In the genomic region with DNA sequence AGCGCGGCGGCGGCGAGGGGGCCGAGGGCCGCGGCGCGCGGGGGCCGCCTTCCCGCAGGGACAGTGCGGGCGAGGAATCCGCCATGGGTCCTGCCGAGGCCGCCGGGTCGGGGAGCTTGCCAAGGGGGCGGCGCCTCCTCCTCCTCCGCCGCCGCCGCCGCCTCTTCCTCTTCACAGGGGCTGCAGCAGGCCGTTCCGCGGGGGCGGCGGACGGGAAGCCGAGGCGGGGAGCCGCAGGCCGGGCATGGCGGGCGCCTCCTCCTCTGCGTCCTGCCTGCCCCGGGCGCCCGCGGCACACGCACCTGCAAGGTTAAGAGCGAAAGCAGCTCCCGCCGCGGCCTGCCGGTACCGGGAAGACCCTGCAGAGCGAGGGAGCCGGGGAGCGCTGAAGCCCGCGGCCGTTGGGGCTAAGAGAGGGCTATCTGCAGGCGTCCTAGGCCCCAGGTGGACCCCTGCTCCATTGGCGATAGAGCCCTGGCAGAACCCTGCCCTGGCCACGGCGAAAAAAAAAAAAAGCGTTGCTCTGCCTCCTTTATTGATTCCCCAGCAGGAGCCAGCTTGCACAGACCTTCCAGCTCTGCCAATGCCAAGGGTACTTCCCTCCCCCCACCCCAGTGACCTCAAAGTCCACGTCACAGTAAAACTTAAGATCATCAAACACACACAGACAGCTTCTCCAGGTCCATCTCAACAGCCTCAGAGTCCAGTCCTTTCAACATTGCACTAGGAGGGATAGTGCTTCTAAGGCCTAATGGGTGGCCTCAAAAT, we compare ENCODE assay signal across 8 cellular contexts. TPM values are rescaled to one million over a fixed set of nuclear protein-coding genes. Genes with fewer than 3 reads are reported as not detected.
DNase-seq lines count a peak whose midpoint lies in the region; ATAC-seq, FAIRE-seq and TF ChIP-seq lines count a peak whose summit lies in the region.

A gene with protein sequence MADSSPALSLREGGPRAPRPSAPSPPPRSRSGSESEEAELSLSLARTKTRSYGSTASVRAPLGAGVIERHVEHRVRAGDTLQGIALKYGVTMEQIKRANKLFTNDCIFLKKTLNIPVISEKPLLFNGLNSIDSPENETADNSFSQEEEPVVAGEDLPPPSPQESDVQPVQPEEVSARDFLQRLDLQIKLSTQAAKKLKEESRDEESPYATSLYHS (minus strand): TSS at position 118 of the 768 bp plus-strand sequence. CDS start 33 bp downstream, at position 85.

- H3K9me3 ChIP-seq in CD4-positive, CD25-positive, alpha-beta regulatory T cell (ENCODE audit: control insufficient read depth in 2 of 2, low read length in 2 of 2), result no peaks in the 10 kb centered on the region
- H3K9me3 ChIP-seq in adrenal gland (replicated peaks in 1 of 3) (no peaks in the 10 kb centered on the region), prostate gland (no peaks in the 10 kb centered on the region)

- peaks cover 42% of the 10 kb centered on the region for H3K4me1 ChIP-seq in CD4-positive, CD25-positive, alpha-beta regulatory T cell (ENCODE audit: control insufficient read depth, insufficient read depth, low read length, poor library complexity, severe bottlenecking)
- peaks cover 9 to 23% of the 10 kb centered on the region in 2 donors for H3K4me1 ChIP-seq in adrenal gland (replicated peaks in 1 of 2)
- H3K4me1 ChIP-seq in prostate gland (replicated peaks), result no peaks in the 10 kb centered on the region

- H3K27me3 ChIP-seq in CD4-positive, CD25-positive, alpha-beta regulatory T cell (ENCODE audit: control insufficient read depth, insufficient read depth, low read length), result no peaks in the 10 kb centered on the region
- H3K27me3 ChIP-seq in adrenal gland (no peaks in the 10 kb centered on the region), prostate gland (replicated peaks; ENCODE audit: insufficient read depth) (no peaks in the 10 kb centered on the region)

- 0 to 2% (median 0%) methylated on average over 6 to 63 of the region's 63 CpGs for WGBS in adrenal gland, 4 donors
- WGBS in prostate gland, result under 1% methylated on average over 47 of the region's 63 CpGs

- no peak for FAIRE-seq in HTR-8/SVneo (lab: Jason Lieb, UNC)

- H3K27ac Mint-ChIP-seq in CD4-positive, CD25-positive, alpha-beta regulatory T cell, result peak within 1 kb of the TSS; percentile 95 to 97 (median 96)

- H3K27me3 Mint-ChIP-seq in CD4-positive, CD25-positive, alpha-beta regulatory T cell, result peaks cover 4% of the 10 kb centered on the region

- H3K36me3 Mint-ChIP-seq in CD4-positive, CD25-positive, alpha-beta regulatory T cell, result no peaks in the 10 kb centered on the region

- TF ChIP-seq CTCF in adrenal gland (IDR thresholded peaks at IDR 0.05) (no peak), prostate gland (IDR thresholded peaks at IDR 0.05) (no peak)

- TF ChIP-seq POLR2A in adrenal gland (IDR thresholded peaks at IDR 0.05) (peak in 1 of 2 donors; percentile 41), prostate gland (IDR thresholded peaks at IDR 0.05) (peak; percentile 36)

- H3K36me3 ChIP-seq in CD4-positive, CD25-positive, alpha-beta regulatory T cell (ENCODE audit: control insufficient read depth, insufficient read depth, low read length), result no peaks in the 10 kb centered on the region
- H3K36me3 ChIP-seq in adrenal gland (replicated peaks in 1 of 2), result no peaks in the 10 kb centered on the region
- no peaks in the 10 kb centered on the region for H3K36me3 ChIP-seq in prostate gland

- peak within 1 kb of the TSS; percentile 91 to 98 (median 94) for H3K4me3 Mint-ChIP-seq in CD4-positive, CD25-positive, alpha-beta regulatory T cell

- peak; percentile 60 for ATAC-seq in CD4-positive, CD25-positive, alpha-beta regulatory T cell (ENCODE audit: low read depth in 2 of 2)
- ATAC-seq in GM19397 (IDR thresholded peaks at IDR 0.05; ENCODE audit: unreplicated experiment) (peak; percentile 50), left ventricle myocardium superior (peak; percentile 97)

- peaks cover 27 to 51% (median 46%) of the 10 kb centered on the region in 4 donors for H3K4me1 Mint-ChIP-seq in CD4-positive, CD25-positive, alpha-beta regulatory T cell

- H3K27ac ChIP-seq in CD4-positive, CD25-positive, alpha-beta regulatory T cell (ENCODE audit: insufficient read depth, low read length, poor library complexity, severe bottlenecking), result peak within 1 kb of the TSS; percentile 90
- H3K27ac ChIP-seq in adrenal gland (peak within 1 kb of the TSS in 4 of 5 donors; percentile 65 to 95 (median 79)), prostate gland (peak within 1 kb of the TSS; percentile 65 to 86)

- H3K4me3 ChIP-seq in CD4-positive, CD25-positive, alpha-beta regulatory T cell (ENCODE audit: low read depth, low read length), result peak within 1 kb of the TSS; percentile 88
- H3K4me3 ChIP-seq in adrenal gland (peak within 1 kb of the TSS; percentile 29 to 98 (median 70)), prostate gland (peak within 1 kb of the TSS; percentile 70 to 91)

- DNase-seq in CD4-positive, CD25-positive, alpha-beta regulatory T cell, result peak; percentile 56 to 72 (median 68)
- DNase-seq in HTR-8/SVneo (ENCODE audit: insufficient read length, low spot score), result peak; percentile 40
- peak; percentile 35 for DNase-seq in SW480 (ENCODE audit: low spot score)
- DNase-seq in adrenal gland, result peak; percentile 69 to 82 (median 77)
- DNase-seq in left ventricle myocardium superior, result peak; percentile 92
- DNase-seq in prostate gland (ENCODE audit: low spot score), result peak; percentile 75
- DNase-seq in NCI-H187 treated with DMSO at 0.1 percent for 48 hours (lab: John Stamatoyannopoulos, UW), result no peak

- no peaks in the 10 kb centered on the region for H3K9me3 Mint-ChIP-seq in CD4-positive, CD25-positive, alpha-beta regulatory T cell

- intact Hi-C loops in adrenal gland (cut with DNase I) (no loop called here), left ventricle myocardium superior (cut with micrococcal nuclease) (no loop called here), prostate gland (cut with DNase I) (no loop called here)

RNA-seq across cellular contexts. Expression of the gene that starts here (rescaled TPM):
- total RNA-seq in CD4-positive, CD25-positive, alpha-beta regulatory T cell, result 13.0 TPM
- 10 to 100 TPM; 32.5 to 44.1 (median 39.7) TPM for polyA plus RNA-seq in CD4-positive, CD25-positive, alpha-beta regulatory T cell
- 10 to 100 TPM; 13.8 to 56.3 (median 26.1) TPM for total RNA-seq in adrenal gland
- 10 to 100 TPM; 11.3 to 32.5 (median 14.1) TPM for polyA plus RNA-seq in adrenal gland
- 4.7 TPM for total RNA-seq in left ventricle myocardium superior
- 10 to 100 TPM; 15.0 to 29.9 TPM for total RNA-seq in prostate gland
